In genomic region chr3:46089237-46090011, GRCh38 we compare ENCODE assay signal across 1 cellular context.
TF ChIP-seq lines count a peak whose summit lies in the region.

No MANE protein-coding gene starts in this region.

TF ChIP-seq in GM12878, 131 proteins besides CTCF, POLR2A, EP300 and RAD21 (continued from another document and continues in another):
- TF ChIP-seq BHLHE40 (IDR thresholded peaks at IDR 0.05; ENCODE audit: borderline replicate concordance in 1 of 2, low read depth in 2 of 2, low read length in 1 of 2): peak; percentile 60 to 67; a peak in 3 of 4 replicates
- TF ChIP-seq ZSCAN29 (IDR thresholded peaks at IDR 0.05): no peak
- peak; percentile 24; the same call in 1 of the 2 replicates for TF ChIP-seq PKNOX1 (IDR thresholded peaks at IDR 0.05)
- peak; percentile 80 for TF ChIP-seq SPI1 (IDR thresholded peaks at IDR 0.05; ENCODE audit: borderline replicate concordance, insufficient read depth, low read depth, low read length)
- no peak for TF ChIP-seq ESRRA (IDR thresholded peaks at IDR 0.05; ENCODE audit: low read length)
- peak in 1 of 2 experiments; percentile 38; a peak in 1 of 3 replicates for TF ChIP-seq EGR1 (IDR thresholded peaks at IDR 0.05; ENCODE audit: borderline replicate concordance in 1 of 2, low read depth in 2 of 2, low read length in 2 of 2)
- TF ChIP-seq BACH1 (IDR thresholded peaks at IDR 0.05; ENCODE audit: borderline replicate concordance): peak; percentile 35; the same call in 1 of the 2 replicates
- TF ChIP-seq SIX5 (IDR thresholded peaks at IDR 0.05; ENCODE audit: low read depth, low read length, severe bottlenecking): no peak
- TF ChIP-seq EED (IDR thresholded peaks at IDR 0.05; ENCODE audit: low read depth): peak; percentile 88
- no peak for TF ChIP-seq NKRF (conservative IDR thresholded peaks at IDR 0.05)
- TF ChIP-seq DPF2 (IDR thresholded peaks at IDR 0.05): peak; percentile 70
- TF ChIP-seq JUND (IDR thresholded peaks at IDR 0.05; ENCODE audit: low read depth, low read length): peak; percentile 67; the same call in 1 of the 2 replicates
- no peak for TF ChIP-seq ZNF274 (IDR thresholded peaks at IDR 0.05; ENCODE audit: insufficient read depth, insufficient read length)
- peak; percentile 40 for TF ChIP-seq MEF2B (IDR thresholded peaks at IDR 0.05; ENCODE audit: partially characterized antibody, poor library complexity, severe bottlenecking)
- peak; percentile 42; the same call in 1 of the 2 replicates for TF ChIP-seq RAD51 (IDR thresholded peaks at IDR 0.05)
- TF ChIP-seq BMI1 (IDR thresholded peaks at IDR 0.05; ENCODE audit: borderline replicate concordance): no peak
- TF ChIP-seq MTA2 (IDR thresholded peaks at IDR 0.05; ENCODE audit: low read depth): peak; percentile 49; the same call in 1 of the 2 replicates
- peak; percentile 53 to 65; a peak in 2 of 4 replicates for TF ChIP-seq IKZF2 (IDR thresholded peaks at IDR 0.05)
- no peak for TF ChIP-seq E2F8 (IDR thresholded peaks at IDR 0.05; ENCODE audit: low read depth, partially characterized antibody)
- TF ChIP-seq E2F4 (IDR thresholded peaks at IDR 0.05; ENCODE audit: low read depth, low read length): no peak
- TF ChIP-seq CEBPB (IDR thresholded peaks at IDR 0.05; ENCODE audit: borderline replicate concordance in 1 of 2, low read depth in 2 of 2, low read length in 2 of 2): no peak
- no peak for TF ChIP-seq ZNF384 (IDR thresholded peaks at IDR 0.05; ENCODE audit: borderline replicate concordance, low read depth, low read length)
- no peak for TF ChIP-seq RBBP5 (conservative IDR thresholded peaks at IDR 0.05)
- TF ChIP-seq IKZF1 (conservative IDR thresholded peaks at IDR 0.05): peak; percentile 82
- TF ChIP-seq MYB (IDR thresholded peaks at IDR 0.05; ENCODE audit: borderline replicate concordance, low read depth, low read length): no peak
- peak; percentile 22; the same call in 1 of the 2 replicates for TF ChIP-seq MTA3 (IDR thresholded peaks at IDR 0.05; ENCODE audit: borderline replicate concordance, low read length)
- TF ChIP-seq ETV6 (conservative IDR thresholded peaks at IDR 0.05 in 1 of 2, IDR thresholded peaks at IDR 0.05 in 1 of 2; ENCODE audit: borderline replicate concordance in 1 of 2, low read depth in 1 of 2): peak in 1 of 2 experiments; percentile 88; a peak in 2 of 4 replicates
- 0 out of 2 replicates have a peak, but pooled peaks have one; percentile 65 for TF ChIP-seq MEF2A (IDR thresholded peaks at IDR 0.05; ENCODE audit: insufficient read depth, low read depth, low read length)
- no peak for TF ChIP-seq STAT1 (conservative IDR thresholded peaks at IDR 0.05)
- TF ChIP-seq GATAD2B (conservative IDR thresholded peaks at IDR 0.05; ENCODE audit: low read depth): peak; percentile 62; the same call in 1 of the 2 replicates
- TF ChIP-seq CREB1 (IDR thresholded peaks at IDR 0.05; ENCODE audit: low read depth): 0 out of 2 replicates have a peak, but pooled peaks have one; percentile 37
- no peak for TF ChIP-seq TARDBP (IDR thresholded peaks at IDR 0.05; ENCODE audit: borderline replicate concordance)
- TF ChIP-seq ZNF207 (IDR thresholded peaks at IDR 0.05; ENCODE audit: borderline replicate concordance): no peak
- TF ChIP-seq BCL11A (IDR thresholded peaks at IDR 0.05; ENCODE audit: low read depth, low read length): peak; percentile 85
- TF ChIP-seq MAX (IDR thresholded peaks at IDR 0.05; ENCODE audit: low read depth, low read length): no peak
- TF ChIP-seq MLLT1 (IDR thresholded peaks at IDR 0.05): 0 out of 2 replicates have a peak, but pooled peaks have one; percentile 18
- 0 out of 2 replicates have a peak, but pooled peaks have one; percentile 59 for TF ChIP-seq SMARCA5 (IDR thresholded peaks at IDR 0.05)
- TF ChIP-seq CUX1 (IDR thresholded peaks at IDR 0.05; ENCODE audit: insufficient replicate concordance, low read depth, low read length): no peak
- no peak for TF ChIP-seq TBL1XR1 (IDR thresholded peaks at IDR 0.05; ENCODE audit: low read depth, low read length)
- no peak for TF ChIP-seq PAX8 (IDR thresholded peaks at IDR 0.05)
- no peak for TF ChIP-seq KAT2A (conservative IDR thresholded peaks at IDR 0.05; ENCODE audit: control insufficient read depth, low read depth, low read length)
- TF ChIP-seq SKIL (IDR thresholded peaks at IDR 0.05; ENCODE audit: low read depth, poor library complexity, severe bottlenecking): no peak
- TF ChIP-seq NFIC (IDR thresholded peaks at IDR 0.05; ENCODE audit: low read depth, low read length): peak; percentile 59; the same call in 1 of the 2 replicates
- peak; percentile 46; the same call in 1 of the 2 replicates for TF ChIP-seq YY1 (IDR thresholded peaks at IDR 0.05; ENCODE audit: low read depth, low read length)
- TF ChIP-seq ATF3 (IDR thresholded peaks at IDR 0.05; ENCODE audit: borderline replicate concordance, extremely low read depth, low read depth, low read length): no peak
- peak; percentile 51; the same call in 1 of the 2 replicates for TF ChIP-seq CBFB (IDR thresholded peaks at IDR 0.05; ENCODE audit: low read depth)
- TF ChIP-seq TCF3 (IDR thresholded peaks at IDR 0.05; ENCODE audit: borderline replicate concordance, insufficient read depth, low read depth, low read length): no peak
